Comparison of ENCODE assay signal across 20 cellular contexts in genomic region chr11:76802621-76803020, GRCh38. TPM values are rescaled to one million over a fixed set of nuclear protein-coding genes. Genes with fewer than 3 reads are reported as not detected.
A peak's percentile ranks its signal among the peaks of the same experiment; 100 is the strongest.
DNase-seq lines count a peak whose midpoint lies in the region; ATAC-seq and TF ChIP-seq lines count a peak whose summit lies in the region.
"Had no signal": no experiment of that assay in that cellular context is flagged by ENCODE, and none has a peak within 500 bp of the region (broad histone marks: within the 10 kb centered on the region; RNA-seq: fewer than 3 reads in every experiment).

No MANE protein-coding gene starts in this region.

- no peak for TF ChIP-seq EP300 in suprapubic skin (IDR thresholded peaks at IDR 0.05)

- H3K27me3 ChIP-seq in Peyer's patch (no peaks in the 10 kb centered on the region), suprapubic skin (no peaks in the 10 kb centered on the region), psoas muscle (ENCODE audit: insufficient read depth in 3 of 3, low read length in 2 of 3) (no peaks in the 10 kb centered on the region)
- H3K27me3 ChIP-seq: ascending aorta, foreskin keratinocyte, left lung had no signal

- H3K4me1 ChIP-seq in Peyer's patch (peaks cover 0 to 34% (median 4%) of the 10 kb centered on the region in 4 donors), suprapubic skin (peaks cover 73% of the 10 kb centered on the region), psoas muscle (no peaks in the 10 kb centered on the region)

- no peak for TF ChIP-seq CTCF in C4-2B (conservative IDR thresholded peaks at IDR 0.05)
- TF ChIP-seq CTCF in Peyer's patch (IDR thresholded peaks at IDR 0.05), result no peak
- no peak for TF ChIP-seq CTCF in suprapubic skin (IDR thresholded peaks at IDR 0.05)
- no peak for TF ChIP-seq CTCF in psoas muscle (IDR thresholded peaks at IDR 0.05)

- no peak overlapping the region for H3K4me3 ChIP-seq in Peyer's patch
- no peak overlapping the region for H3K4me3 ChIP-seq in suprapubic skin
- H3K4me3 ChIP-seq in psoas muscle, result no peak overlapping the region
- H3K4me3 ChIP-seq: ascending aorta, left lung had no signal

- H3K27ac ChIP-seq in C4-2B (peak overlapping the region; percentile 54), Peyer's patch (peak overlapping the region in 3 of 4 donors; percentile 23 to 59 (median 36)), suprapubic skin (peak overlapping the region; percentile 36), psoas muscle (no peak overlapping the region)
- H3K27ac ChIP-seq: foreskin keratinocyte, HL-60 had no signal

- H3K36me3 ChIP-seq in Peyer's patch (no peaks in the 10 kb centered on the region), suprapubic skin (peaks cover 3% of the 10 kb centered on the region), psoas muscle (ENCODE audit: insufficient read depth in 1 of 2, low read depth in 1 of 2) (no peaks in the 10 kb centered on the region)
- H3K36me3 ChIP-seq: left lung had no signal

- 73% methylated on average over 4 of the region's 4 CpGs for WGBS in suprapubic skin
- 76 to 86% (median 83%) methylated on average over 4 of the region's 4 CpGs for WGBS in psoas muscle, 3 donors

- DNase-seq in Peyer's patch (no peak), islet precursor cell (peak; percentile 41), suprapubic skin (ENCODE audit: low spot score in 2 of 2) (peak in 1 of 2 donors; percentile 74), psoas muscle (no peak), NCI-H226 (no peak)
- DNase-seq: activated CD4-positive, CD25-positive, alpha-beta regulatory T cell; foreskin keratinocyte; KG1; NCI-H1048; NCI-H2081 treated with DMSO at 0.1 percent for 48 hours; NCI-H510A treated with DMSO at 0.1 percent for 48 hours; Right ventricle myocardium superior; stimulated activated CD4-positive, alpha-beta T cell treated with anti-CD3 and anti-CD28 coated beads, Interleukin-12 subunit alpha, Interleukin-12 subunit beta, amount 100 ng/mL, for 4 hours; stimulated activated naive CD4-positive, alpha-beta T cell treated with Interleukin-2 at 50 U/mL for 16 hours; T-helper 17 cell had no signal

- intact Hi-C loops in psoas muscle (cut with DNase I), result no loop called here

- no peak for ATAC-seq in psoas muscle
- ATAC-seq in GM21723 (IDR thresholded peaks at IDR 0.05; ENCODE audit: unreplicated experiment), result no peak
- ATAC-seq: foreskin keratinocyte, left lung, T-helper 17 cell had no signal

- H3K9me3 ChIP-seq in Peyer's patch (no peaks in the 10 kb centered on the region), suprapubic skin (no peaks in the 10 kb centered on the region), psoas muscle (no peaks in the 10 kb centered on the region)
- H3K9me3 ChIP-seq: ascending aorta, left lung had no signal

- TF ChIP-seq POLR2A in Peyer's patch (IDR thresholded peaks at IDR 0.05) (no peak), suprapubic skin (IDR thresholded peaks at IDR 0.05) (no peak)

RNA-seq across cellular contexts. Expression of gene TSKU, which starts 19.5 kb away (rescaled TPM):
- total RNA-seq in Peyer's patch (100 to 1,000 TPM in 2 of 4 donors, 10 to 100 TPM in 2; 27.2 to 152 (median 87.2) TPM), suprapubic skin (100 to 1,000 TPM in 3 of 4 donors, 10 to 100 TPM in 1; 85.5 to 155 (median 128) TPM), psoas muscle (10 to 100 TPM in 1 of 4 donors, 1 to 10 TPM in 3; 3.1 to 11.4 (median 3.8) TPM)
- polyA plus RNA-seq in psoas muscle, result 1 to 10 TPM; 3.2 to 5.1 (median 4.7) TPM
- total RNA-seq: T-helper 17 cell had no signal

RNA-seq across cellular contexts. Expression of gene ACER3, which starts 58.1 kb away (rescaled TPM):
- 10 to 100 TPM; 13.2 to 25.5 (median 19.8) TPM for total RNA-seq in Peyer's patch
- 10 to 100 TPM in 1 of 4 donors, 1 to 10 TPM in 3; 8.9 to 10.1 (median 9.5) TPM for total RNA-seq in suprapubic skin
- 1 to 10 TPM; 3.4 to 6.3 (median 5.4) TPM for total RNA-seq in psoas muscle
- polyA plus RNA-seq in psoas muscle, result 1 to 10 TPM in 2 of 3 donors, under 1 TPM in 1; 0.76 to 2.4 (median 1.1) TPM
